In the genomic region with DNA sequence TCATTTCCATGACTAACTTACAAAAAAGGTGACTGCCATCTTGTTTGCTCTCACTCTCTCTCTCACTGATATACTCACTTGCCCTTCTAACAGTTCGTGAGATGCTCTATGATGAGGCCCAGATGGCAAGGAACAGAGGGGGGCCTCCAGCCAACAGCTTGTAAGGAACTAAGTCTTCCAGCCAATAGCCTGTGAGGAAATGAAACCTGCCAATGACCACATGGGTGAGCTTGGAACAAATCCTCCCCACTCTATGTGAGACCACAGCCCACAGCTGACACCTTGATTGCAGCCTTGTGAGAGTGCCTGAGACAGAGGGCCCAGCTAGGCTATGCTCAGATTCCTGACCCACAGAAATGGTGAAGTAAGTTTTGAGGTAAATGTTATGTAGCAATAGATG, we compare ENCODE assay signal across 14 cellular contexts.
"Had no signal": no experiment of that assay in that cellular context is flagged by ENCODE, and none has a peak within 500 bp of the region (broad histone marks: within the 10 kb centered on the region; RNA-seq: fewer than 3 reads in every experiment).

No MANE protein-coding gene starts in this region.

- DNase-seq: effector memory CD4-positive, alpha-beta T cell; gastrocnemius medialis; kidney; left cardiac atrium; left ventricle myocardium inferior; lower lobe of right lung; midbrain; nucleus accumbens; ovary; sigmoid colon; testis; upper lobe of right lung had no signal

- ATAC-seq: esophagus mucosa; gastrocnemius medialis; left cardiac atrium; lower lobe of right lung; natural killer cell treated with Interleukin-12 subunit alpha and Interleukin-12 subunit beta and Interleukin-15 and Interleukin-18, amount 100 ng/mL, for 72 hours; upper lobe of right lung had no signal
